1 cellular context compared by ENCODE assay signal in genomic region chr22:41762980-41763779, GRCh38.
TF ChIP-seq lines count a peak whose summit lies in the region.

No MANE protein-coding gene starts in this region.

TF ChIP-seq in SK-N-SH, 30 proteins besides CTCF, POLR2A, EP300 and RAD21 (continued from another document):
- TF ChIP-seq USF1 (IDR thresholded peaks at IDR 0.05; ENCODE audit: borderline replicate concordance, low read depth) = no peak
- no peak for TF ChIP-seq NFIC (IDR thresholded peaks at IDR 0.05; ENCODE audit: borderline replicate concordance)
- no peak for TF ChIP-seq SMC3 (IDR thresholded peaks at IDR 0.05; ENCODE audit: low read depth, low read length)
- no peak for TF ChIP-seq RXRA (IDR thresholded peaks at IDR 0.05; ENCODE audit: borderline replicate concordance, low read depth)
- no peak for TF ChIP-seq JUND (IDR thresholded peaks at IDR 0.05)
